1 cellular context compared by ENCODE assay signal in the genomic region with DNA sequence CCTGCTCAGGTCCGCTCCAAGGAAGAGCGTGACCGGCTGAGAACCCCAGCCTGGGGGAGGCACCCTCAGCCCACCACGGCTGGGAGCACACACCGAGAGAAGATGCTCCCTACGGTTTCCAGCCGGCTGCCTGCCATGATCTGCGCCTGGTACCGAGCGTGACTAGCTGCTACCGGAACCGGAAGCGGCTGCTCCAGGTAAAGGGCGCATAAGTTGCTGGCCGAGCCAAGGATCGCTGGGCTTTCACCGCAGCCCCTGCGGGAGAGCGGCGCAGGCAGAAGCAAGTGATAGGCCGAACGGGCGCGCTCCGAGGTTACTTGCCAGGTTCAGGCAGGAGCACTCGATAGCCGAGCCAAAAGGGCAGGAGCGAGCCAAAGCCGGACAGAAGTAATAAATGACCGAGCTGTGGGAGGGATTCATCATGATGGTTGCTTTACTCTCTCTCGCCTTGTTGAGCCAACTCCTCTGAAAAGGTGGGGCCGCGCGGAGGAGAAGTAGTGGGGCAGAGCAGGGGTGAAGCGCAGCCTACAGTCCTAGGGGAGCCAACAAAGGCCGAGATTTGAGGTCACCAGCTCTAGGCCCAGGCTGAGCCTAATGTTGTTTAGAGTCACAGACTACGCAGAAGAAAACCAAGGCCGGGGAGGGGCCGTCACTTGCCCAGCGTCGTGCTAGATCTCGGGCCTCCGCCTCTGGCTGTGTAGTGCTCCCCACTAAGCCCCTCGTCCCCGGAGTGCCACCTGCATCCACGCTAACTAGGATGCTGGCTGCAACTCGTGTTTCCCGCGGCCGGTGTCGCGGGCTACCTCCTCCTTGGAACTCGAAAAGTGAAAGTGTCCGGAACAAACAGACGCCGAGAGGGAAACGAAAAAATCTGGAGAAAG.
TF ChIP-seq lines count a peak whose summit lies in the region.

A gene (minus strand): TSS at position 171 of the 881 bp plus-strand sequence. CDS start 34 bp downstream, at position 137.

TF ChIP-seq in GM12878, 131 proteins besides CTCF, POLR2A, EP300 and RAD21 (continued from another document):
- TF ChIP-seq NRF1 (conservative IDR thresholded peaks at IDR 0.05; ENCODE audit: low read depth, low read length) (0 out of 2 replicates have a peak, but pooled peaks have one; percentile 18), ETV6 (conservative IDR thresholded peaks at IDR 0.05 in 1 of 2, IDR thresholded peaks at IDR 0.05 in 1 of 2; ENCODE audit: borderline replicate concordance in 1 of 2, low read depth in 1 of 2) (peak in 1 of 2 experiments; percentile 71; a peak in 1 of 4 replicates), SREBF1 (IDR thresholded peaks at IDR 0.05; ENCODE audit: low read length) (no peak)
- TF ChIP-seq, protein P1, sequence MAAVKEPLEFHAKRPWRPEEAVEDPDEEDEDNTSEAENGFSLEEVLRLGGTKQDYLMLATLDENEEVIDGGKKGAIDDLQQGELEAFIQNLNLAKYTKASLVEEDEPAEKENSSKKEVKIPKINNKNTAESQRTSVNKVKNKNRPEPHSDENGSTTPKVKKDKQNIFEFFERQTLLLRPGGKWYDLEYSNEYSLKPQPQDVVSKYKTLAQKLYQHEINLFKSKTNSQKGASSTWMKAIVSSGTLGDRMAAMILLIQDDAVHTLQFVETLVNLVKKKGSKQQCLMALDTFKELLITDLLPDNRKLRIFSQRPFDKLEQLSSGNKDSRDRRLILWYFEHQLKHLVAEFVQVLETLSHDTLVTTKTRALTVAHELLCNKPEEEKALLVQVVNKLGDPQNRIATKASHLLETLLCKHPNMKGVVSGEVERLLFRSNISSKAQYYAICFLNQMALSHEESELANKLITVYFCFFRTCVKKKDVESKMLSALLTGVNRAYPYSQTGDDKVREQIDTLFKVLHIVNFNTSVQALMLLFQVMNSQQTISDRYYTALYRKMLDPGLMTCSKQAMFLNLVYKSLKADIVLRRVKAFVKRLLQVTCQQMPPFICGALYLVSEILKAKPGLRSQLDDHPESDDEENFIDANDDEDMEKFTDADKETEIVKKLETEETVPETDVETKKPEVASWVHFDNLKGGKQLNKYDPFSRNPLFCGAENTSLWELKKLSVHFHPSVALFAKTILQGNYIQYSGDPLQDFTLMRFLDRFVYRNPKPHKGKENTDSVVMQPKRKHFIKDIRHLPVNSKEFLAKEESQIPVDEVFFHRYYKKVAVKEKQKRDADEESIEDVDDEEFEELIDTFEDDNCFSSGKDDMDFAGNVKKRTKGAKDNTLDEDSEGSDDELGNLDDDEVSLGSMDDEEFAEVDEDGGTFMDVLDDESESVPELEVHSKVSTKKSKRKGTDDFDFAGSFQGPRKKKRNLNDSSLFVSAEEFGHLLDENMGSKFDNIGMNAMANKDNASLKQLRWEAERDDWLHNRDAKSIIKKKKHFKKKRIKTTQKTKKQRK (IDR thresholded peaks at IDR 0.05; ENCODE audit: low read depth, low read length): peak; percentile 79
- TF ChIP-seq, protein P2, sequence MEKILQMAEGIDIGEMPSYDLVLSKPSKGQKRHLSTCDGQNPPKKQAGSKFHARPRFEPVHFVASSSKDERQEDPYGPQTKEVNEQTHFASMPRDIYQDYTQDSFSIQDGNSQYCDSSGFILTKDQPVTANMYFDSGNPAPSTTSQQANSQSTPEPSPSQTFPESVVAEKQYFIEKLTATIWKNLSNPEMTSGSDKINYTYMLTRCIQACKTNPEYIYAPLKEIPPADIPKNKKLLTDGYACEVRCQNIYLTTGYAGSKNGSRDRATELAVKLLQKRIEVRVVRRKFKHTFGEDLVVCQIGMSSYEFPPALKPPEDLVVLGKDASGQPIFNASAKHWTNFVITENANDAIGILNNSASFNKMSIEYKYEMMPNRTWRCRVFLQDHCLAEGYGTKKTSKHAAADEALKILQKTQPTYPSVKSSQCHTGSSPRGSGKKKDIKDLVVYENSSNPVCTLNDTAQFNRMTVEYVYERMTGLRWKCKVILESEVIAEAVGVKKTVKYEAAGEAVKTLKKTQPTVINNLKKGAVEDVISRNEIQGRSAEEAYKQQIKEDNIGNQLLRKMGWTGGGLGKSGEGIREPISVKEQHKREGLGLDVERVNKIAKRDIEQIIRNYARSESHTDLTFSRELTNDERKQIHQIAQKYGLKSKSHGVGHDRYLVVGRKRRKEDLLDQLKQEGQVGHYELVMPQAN (conservative IDR thresholded peaks at IDR 0.05): peak; percentile 90
- TF ChIP-seq, protein P3, sequence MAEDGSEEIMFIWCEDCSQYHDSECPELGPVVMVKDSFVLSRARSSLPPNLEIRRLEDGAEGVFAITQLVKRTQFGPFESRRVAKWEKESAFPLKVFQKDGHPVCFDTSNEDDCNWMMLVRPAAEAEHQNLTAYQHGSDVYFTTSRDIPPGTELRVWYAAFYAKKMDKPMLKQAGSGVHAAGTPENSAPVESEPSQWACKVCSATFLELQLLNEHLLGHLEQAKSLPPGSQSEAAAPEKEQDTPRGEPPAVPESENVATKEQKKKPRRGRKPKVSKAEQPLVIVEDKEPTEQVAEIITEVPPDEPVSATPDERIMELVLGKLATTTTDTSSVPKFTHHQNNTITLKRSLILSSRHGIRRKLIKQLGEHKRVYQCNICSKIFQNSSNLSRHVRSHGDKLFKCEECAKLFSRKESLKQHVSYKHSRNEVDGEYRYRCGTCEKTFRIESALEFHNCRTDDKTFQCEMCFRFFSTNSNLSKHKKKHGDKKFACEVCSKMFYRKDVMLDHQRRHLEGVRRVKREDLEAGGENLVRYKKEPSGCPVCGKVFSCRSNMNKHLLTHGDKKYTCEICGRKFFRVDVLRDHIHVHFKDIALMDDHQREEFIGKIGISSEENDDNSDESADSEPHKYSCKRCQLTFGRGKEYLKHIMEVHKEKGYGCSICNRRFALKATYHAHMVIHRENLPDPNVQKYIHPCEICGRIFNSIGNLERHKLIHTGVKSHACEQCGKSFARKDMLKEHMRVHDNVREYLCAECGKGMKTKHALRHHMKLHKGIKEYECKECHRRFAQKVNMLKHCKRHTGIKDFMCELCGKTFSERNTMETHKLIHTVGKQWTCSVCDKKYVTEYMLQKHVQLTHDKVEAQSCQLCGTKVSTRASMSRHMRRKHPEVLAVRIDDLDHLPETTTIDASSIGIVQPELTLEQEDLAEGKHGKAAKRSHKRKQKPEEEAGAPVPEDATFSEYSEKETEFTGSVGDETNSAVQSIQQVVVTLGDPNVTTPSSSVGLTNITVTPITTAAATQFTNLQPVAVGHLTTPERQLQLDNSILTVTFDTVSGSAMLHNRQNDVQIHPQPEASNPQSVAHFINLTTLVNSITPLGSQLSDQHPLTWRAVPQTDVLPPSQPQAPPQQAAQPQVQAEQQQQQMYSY (CRISPR knock-in tag; IDR thresholded peaks at IDR 0.05): no peak
- TF ChIP-seq, protein P4, sequence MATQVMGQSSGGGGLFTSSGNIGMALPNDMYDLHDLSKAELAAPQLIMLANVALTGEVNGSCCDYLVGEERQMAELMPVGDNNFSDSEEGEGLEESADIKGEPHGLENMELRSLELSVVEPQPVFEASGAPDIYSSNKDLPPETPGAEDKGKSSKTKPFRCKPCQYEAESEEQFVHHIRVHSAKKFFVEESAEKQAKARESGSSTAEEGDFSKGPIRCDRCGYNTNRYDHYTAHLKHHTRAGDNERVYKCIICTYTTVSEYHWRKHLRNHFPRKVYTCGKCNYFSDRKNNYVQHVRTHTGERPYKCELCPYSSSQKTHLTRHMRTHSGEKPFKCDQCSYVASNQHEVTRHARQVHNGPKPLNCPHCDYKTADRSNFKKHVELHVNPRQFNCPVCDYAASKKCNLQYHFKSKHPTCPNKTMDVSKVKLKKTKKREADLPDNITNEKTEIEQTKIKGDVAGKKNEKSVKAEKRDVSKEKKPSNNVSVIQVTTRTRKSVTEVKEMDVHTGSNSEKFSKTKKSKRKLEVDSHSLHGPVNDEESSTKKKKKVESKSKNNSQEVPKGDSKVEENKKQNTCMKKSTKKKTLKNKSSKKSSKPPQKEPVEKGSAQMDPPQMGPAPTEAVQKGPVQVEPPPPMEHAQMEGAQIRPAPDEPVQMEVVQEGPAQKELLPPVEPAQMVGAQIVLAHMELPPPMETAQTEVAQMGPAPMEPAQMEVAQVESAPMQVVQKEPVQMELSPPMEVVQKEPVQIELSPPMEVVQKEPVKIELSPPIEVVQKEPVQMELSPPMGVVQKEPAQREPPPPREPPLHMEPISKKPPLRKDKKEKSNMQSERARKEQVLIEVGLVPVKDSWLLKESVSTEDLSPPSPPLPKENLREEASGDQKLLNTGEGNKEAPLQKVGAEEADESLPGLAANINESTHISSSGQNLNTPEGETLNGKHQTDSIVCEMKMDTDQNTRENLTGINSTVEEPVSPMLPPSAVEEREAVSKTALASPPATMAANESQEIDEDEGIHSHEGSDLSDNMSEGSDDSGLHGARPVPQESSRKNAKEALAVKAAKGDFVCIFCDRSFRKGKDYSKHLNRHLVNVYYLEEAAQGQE (IDR thresholded peaks at IDR 0.05; ENCODE audit: low read depth, low read length): no peak
